In the genomic region with DNA sequence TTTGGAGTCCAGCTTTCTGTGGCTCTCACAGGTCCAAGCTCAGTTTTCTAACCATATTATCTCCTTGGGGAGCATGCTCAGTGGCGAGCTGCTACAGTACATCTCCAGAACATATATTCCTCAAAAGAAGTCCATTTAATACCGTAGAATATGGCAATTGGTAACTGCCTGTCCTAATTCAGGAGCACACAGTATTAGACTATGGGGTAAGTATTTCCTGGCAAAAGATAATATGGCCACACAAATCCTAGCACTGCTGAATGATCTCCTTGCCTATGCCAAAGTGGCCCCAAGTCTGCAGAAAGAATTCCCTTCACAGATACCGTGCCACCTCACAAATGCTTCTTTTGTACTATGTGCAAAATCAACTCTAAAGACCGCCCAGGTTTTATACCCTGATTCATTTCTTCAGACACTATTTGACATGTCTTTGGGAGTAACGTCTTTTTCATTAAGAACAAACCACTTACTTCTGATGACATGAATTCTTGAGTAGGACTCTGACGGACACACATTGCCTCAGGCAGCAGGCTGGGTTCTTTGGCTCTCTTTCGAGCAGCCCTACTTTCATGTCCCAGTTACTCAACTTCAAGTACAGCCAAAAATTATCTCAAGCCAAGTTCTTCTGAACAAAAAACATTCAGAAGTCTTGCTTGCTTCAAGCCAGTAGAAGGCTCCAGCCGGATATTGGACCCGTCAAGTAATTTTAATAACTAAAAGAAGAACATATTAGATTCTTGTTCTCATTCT, we compare ENCODE assay signal across 15 cellular contexts.
DNase-seq lines count a peak whose midpoint lies in the region; ATAC-seq and TF ChIP-seq lines count a peak whose summit lies in the region.
"Had no signal": no experiment of that assay in that cellular context is flagged by ENCODE, and none has a peak within 500 bp of the region (broad histone marks: within the 10 kb centered on the region; RNA-seq: fewer than 3 reads in every experiment).

No MANE protein-coding gene starts in this region.

- ATAC-seq in upper lobe of right lung: peak; percentile 34
- ATAC-seq: activated naive CD4-positive, alpha-beta T cell treated with anti-CD3 and anti-CD28 coated beads, Interleukin-2, amount 50 U/mL, for 72 hours had no signal

- H3K27me3 ChIP-seq in adipocyte (replicated peaks; ENCODE audit: control insufficient read depth, insufficient read depth, low read length) (no peaks in the 10 kb centered on the region), upper lobe of right lung (no peaks in the 10 kb centered on the region)
- H3K27me3 ChIP-seq: SJSA1 had no signal

- H3K27me3 Mint-ChIP-seq in activated naive CD4-positive, alpha-beta T cell treated with anti-CD3 and anti-CD28 coated beads for 36 hours (ENCODE audit: low read depth): no peaks in the 10 kb centered on the region

- H3K9ac ChIP-seq in adipocyte (ENCODE audit: low read length): no peak overlapping the region

- no peak overlapping the region for H3K4me3 Mint-ChIP-seq in activated naive CD4-positive, alpha-beta T cell treated with anti-CD3 and anti-CD28 coated beads for 36 hours
- H3K4me3 Mint-ChIP-seq: T-helper 2 cell treated with Interferon-gamma antibody and Interleukin-4, amounts not matched to agents 5 μg/mL and 100 μg/mL, for 36 hours had no signal

- H3K4me1 ChIP-seq in adipocyte (ENCODE audit: control insufficient read depth, insufficient read depth, low read length): peaks cover 12% of the 10 kb centered on the region
- H3K4me1 ChIP-seq in upper lobe of right lung: no peaks in the 10 kb centered on the region
- H3K4me1 ChIP-seq: SJSA1 had no signal

- in situ Hi-C loops in KBM-7 (cut with MboI; ENCODE audit: low pct_unique_long_range_greater_than_20kb, low sequenced_read_pairs): no loop called here

- H3K36me3 ChIP-seq in adipocyte (ENCODE audit: control insufficient read depth, insufficient read depth, low read length, severe bottlenecking) (no peaks in the 10 kb centered on the region), upper lobe of right lung (no peaks in the 10 kb centered on the region)
- H3K36me3 ChIP-seq: SJSA1 had no signal

- no peaks in the 10 kb centered on the region for H3K4me1 Mint-ChIP-seq in activated naive CD4-positive, alpha-beta T cell treated with anti-CD3 and anti-CD28 coated beads for 36 hours (ENCODE audit: low read depth)

- H3K4me3 ChIP-seq in adipocyte (ENCODE audit: low read length) (peak overlapping the region; percentile 16), upper lobe of right lung (no peak overlapping the region)
- H3K4me3 ChIP-seq: SJSA1 had no signal

- H3K9me3 ChIP-seq in adipocyte (ENCODE audit: control insufficient read depth, low read length) (no peaks in the 10 kb centered on the region), upper lobe of right lung (no peaks in the 10 kb centered on the region)
- H3K9me3 ChIP-seq: SJSA1 had no signal

- DNase-seq in adipocyte (ENCODE audit: low read depth) (peak; percentile 72), fibroblast of peridontal ligament (ENCODE audit: extremely low read depth) (peak; percentile 50), midbrain (lab: John Stamatoyannopoulos, UW) (peak; percentile 43), upper lobe of right lung (no peak), CD1c-positive myeloid dendritic cell (ENCODE audit: extremely low spot score) (no peak), cerebellar nuclear complex (lab: John Stamatoyannopoulos, UW) (no peak), KBM-7 (no peak)
- no peak for DNase-seq in activated naive CD4-positive, alpha-beta T cell treated with anti-CD3 and anti-CD28 coated beads for 36 hours
- DNase-seq: activated T-cell treated with anti-CD3 and anti-CD28 coated beads, Interleukin-2, amount 50 U/mL, for 48 hours; NCI-H2029 treated with DMSO at 0.1 percent for 48 hours; NCI-H524; stimulated activated CD4-positive, alpha-beta T cell treated with anti-CD3 and anti-CD28 coated beads, Interleukin-4, amount 100 ng/mL, for 4 hours had no signal

- no peak overlapping the region for H3K27ac Mint-ChIP-seq in activated naive CD4-positive, alpha-beta T cell treated with anti-CD3 and anti-CD28 coated beads for 36 hours
- H3K27ac Mint-ChIP-seq: activated naive CD4-positive, alpha-beta T cell treated with anti-CD3 and anti-CD28 coated beads, Interleukin-2, amount 50 U/mL, for 72 hours; T-helper 2 cell treated with Interferon-gamma antibody and Interleukin-4, amounts not matched to agents 5 μg/mL and 100 μg/mL, for 36 hours had no signal

- peaks cover 1% of the 10 kb centered on the region for H3K9me3 Mint-ChIP-seq in activated naive CD4-positive, alpha-beta T cell treated with anti-CD3 and anti-CD28 coated beads for 36 hours
- H3K9me3 Mint-ChIP-seq: T-helper 2 cell treated with Interferon-gamma antibody and Interleukin-4, amounts not matched to agents 5 μg/mL and 100 μg/mL, for 36 hours had no signal

- TF ChIP-seq CTCF in upper lobe of right lung (IDR thresholded peaks at IDR 0.05): no peak

- H3K27ac ChIP-seq in upper lobe of right lung: no peak overlapping the region
- H3K27ac ChIP-seq: SJSA1 had no signal

- no peaks in the 10 kb centered on the region for H3K36me3 Mint-ChIP-seq in activated naive CD4-positive, alpha-beta T cell treated with anti-CD3 and anti-CD28 coated beads for 36 hours (ENCODE audit: low read depth)
- H3K36me3 Mint-ChIP-seq: activated naive CD4-positive, alpha-beta T cell treated with anti-CD3 and anti-CD28 coated beads, Interleukin-2, amount 50 U/mL, for 72 hours had no signal

- CTCF ChIA-PET in activated naive CD4-positive, alpha-beta T cell treated with anti-CD3 and anti-CD28 coated beads for 36 hours (lab: Charles Lee): no interaction called here

- intact Hi-C loops in upper lobe of right lung (cut with DNase I): no loop called here
- intact Hi-C loops in activated naive CD4-positive, alpha-beta T cell treated with anti-CD3 and anti-CD28 coated beads for 36 hours (cut with micrococcal nuclease): no loop called here

Comparison
In these comparisons a context has a peak if more than half of its experiments do, and no peak if none do; other contexts are left out.
1. DNase-seq: peak in adipocyte (single experiment), fibroblast of peridontal ligament (single experiment) and midbrain (single experiment); none in upper lobe of right lung (single experiment), CD1c-positive myeloid dendritic cell (single experiment), cerebellar nuclear complex (0 of 2), KBM-7 (single experiment) and activated naive CD4-positive, alpha-beta T cell treated with anti-CD3 and anti-CD28 coated beads for 36 hours (single experiment).